In the genomic region with DNA sequence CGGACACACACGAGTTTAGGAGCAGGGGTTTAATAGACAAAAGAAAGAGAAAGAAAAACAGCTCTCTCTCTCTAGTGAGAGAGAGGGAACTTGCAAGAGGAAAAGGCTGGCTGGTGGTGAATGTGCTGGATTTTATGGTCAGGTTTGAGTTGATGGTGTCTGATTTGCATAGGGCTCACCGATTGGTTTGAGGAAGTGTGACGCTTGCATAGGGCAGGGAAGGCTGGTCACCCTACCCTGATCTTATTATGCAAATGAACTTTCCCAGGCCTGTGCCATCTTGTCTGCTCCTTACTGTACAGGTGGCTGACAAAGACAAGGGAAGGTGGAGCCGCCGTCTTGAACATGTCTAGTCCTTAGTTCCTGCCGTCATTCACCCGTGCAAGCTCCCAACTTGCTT, we compare ENCODE assay signal across 1 cellular context.
TF ChIP-seq lines count a peak whose summit lies in the region.

No MANE protein-coding gene starts in this region.

TF ChIP-seq in H1, 55 proteins besides CTCF, POLR2A, EP300 and RAD21 (continued from another document):
- no peak for TF ChIP-seq BCL11A (IDR thresholded peaks at IDR 0.05; ENCODE audit: low read depth in 2 of 2, low read length in 2 of 2)
TF ChIP-seq in H1: peak in this region for 0.
